In genomic region chr13:28339419-28339818, GRCh38 we compare ENCODE assay signal across 26 cellular contexts.
DNase-seq lines count a peak whose midpoint lies in the region; ATAC-seq, FAIRE-seq and TF ChIP-seq lines count a peak whose summit lies in the region.
"Had no signal": no experiment of that assay in that cellular context is flagged by ENCODE, and none has a peak within 500 bp of the region (broad histone marks: within the 10 kb centered on the region; RNA-seq: fewer than 3 reads in every experiment).

No MANE protein-coding gene starts in this region.

- H3K27me3 ChIP-seq in SK-N-SH (ENCODE audit: insufficient read depth) (no peaks in the 10 kb centered on the region), gastrocnemius medialis (no peaks in the 10 kb centered on the region), MG63 (no peaks in the 10 kb centered on the region)
- H3K27me3 ChIP-seq: cardiac muscle cell had no signal

- H3K4me3 ChIP-seq in SK-N-SH (ENCODE audit: low read depth in 2 of 2, low read length in 1 of 2): no peak overlapping the region
- no peak overlapping the region for H3K4me3 ChIP-seq in gastrocnemius medialis
- no peak overlapping the region for H3K4me3 ChIP-seq in MG63
- H3K4me3 ChIP-seq: cardiac muscle cell, esophagus muscularis mucosa, GM12878 had no signal

- no peaks in the 10 kb centered on the region for H3K79me2 ChIP-seq in SK-N-SH (ENCODE audit: insufficient read depth)

- DNase-seq in EL (peak; percentile 84), SK-N-SH (no peak), fibroblast of peridontal ligament (ENCODE audit: extremely low read depth) (peak; percentile 70), gastrocnemius medialis (no peak), DMS 273 treated with DMSO at 0.1 percent for 48 hours (lab: John Stamatoyannopoulos, UW) (no peak), frontal cortex (ENCODE audit: low spot score in 2 of 2) (no peak), MG63 (no peak)
- DNase-seq: activated CD4-positive, alpha-beta T cell treated with anti-CD3 and anti-CD28 coated beads, Interleukin-2, amount 50 U/mL, for 48 hours; activated naive CD4-positive, alpha-beta T cell treated with anti-CD3 and anti-CD28 coated beads, Interleukin-2, amount 50 U/mL, for 16 hours; Caco-2; cortex of kidney; DMS79 treated with DMSO at 0.1 percent for 48 hours; MM.1S; naive thymus-derived CD8-positive, alpha-beta T cell; NCI-H1417; NCI-H2081; NCI-H774; retina; trophoblast cell had no signal

- no peak for TF ChIP-seq POLR2A in gastrocnemius medialis (IDR thresholded peaks at IDR 0.05)

- no peak for TF ChIP-seq EP300 in SK-N-SH (IDR thresholded peaks at IDR 0.05; ENCODE audit: borderline replicate concordance in 1 of 2, low read depth in 1 of 2, low read length in 1 of 2)

- H3K4me1 ChIP-seq in SK-N-SH (ENCODE audit: control insufficient read depth in 1 of 2, insufficient read depth in 2 of 2, low read depth in 1 of 2, low read length in 1 of 2): peaks cover 3 to 28% of the 10 kb centered on the region in 2 experiments
- peaks cover 11 to 13% of the 10 kb centered on the region in 2 donors for H3K4me1 ChIP-seq in gastrocnemius medialis

- H3K4me2 ChIP-seq in SK-N-SH: no peak overlapping the region

- no peaks in the 10 kb centered on the region for H3K9me2 ChIP-seq in SK-N-SH

- POLR2A ChIA-PET in SK-N-SH (lab: Yijun Ruan, JAX): no interaction called here

- H2AFZ ChIP-seq in SK-N-SH (ENCODE audit: low read depth): no peak overlapping the region

- TF ChIP-seq CTCF in SK-N-SH (IDR thresholded peaks at IDR 0.05): no peak
- TF ChIP-seq CTCF in gastrocnemius medialis (IDR thresholded peaks at IDR 0.05 in 4 of 5, conservative IDR thresholded peaks at IDR 0.05 in 1 of 5): no peak

- 75% methylated on average over 2 of the region's 2 CpGs for WGBS in SK-N-SH (ENCODE audit: low lambda C conversion rate)

- ATAC-seq in gastrocnemius medialis (no peak), GM21526 (IDR thresholded peaks at IDR 0.05; ENCODE audit: low FRiP score, unreplicated experiment) (no peak)
- ATAC-seq: GM12878; naive thymus-derived CD8-positive, alpha-beta T cell had no signal

- no peak for FAIRE-seq in frontal cortex (lab: Jason Lieb, UNC)
- FAIRE-seq: GM12878, H54, keratinocyte had no signal

- intact Hi-C loops in gastrocnemius medialis (cut with DNase I; ENCODE audit: low total_unique reads): no loop called here

- in situ Hi-C loops in gastrocnemius medialis (cut with MboI; ENCODE audit: low sequenced_read_pairs in 4 of 4): loop anchor here in 1 of 4 donors (25.0 kb wide), 1 partner anchor 448 kb away; no protein-coding TSS in a partner anchor

- H3K9me3 ChIP-seq in SK-N-SH (no peaks in the 10 kb centered on the region), gastrocnemius medialis (no peaks in the 10 kb centered on the region), MG63 (peaks cover 9% of the 10 kb centered on the region)
- H3K9me3 ChIP-seq: Caco-2, esophagus muscularis mucosa had no signal

- H3K27ac ChIP-seq in SK-N-SH (ENCODE audit: low read depth in 2 of 2, low read length in 1 of 2) (peak overlapping the region in 1 of 2 experiments; percentile 74; a peak in 2 of 4 replicates), gastrocnemius medialis (peak overlapping the region in 3 of 4 donors; percentile 38 to 54 (median 50))
- H3K27ac ChIP-seq: C4-2B, cardiac muscle cell, esophagus muscularis mucosa had no signal

- no peak for TF ChIP-seq RAD21 in SK-N-SH (IDR thresholded peaks at IDR 0.05; ENCODE audit: low read length)

- H3K36me3 ChIP-seq in SK-N-SH (replicated peaks in 1 of 2; ENCODE audit: control insufficient read depth in 1 of 2, insufficient read depth in 2 of 2, low read length in 1 of 2) (no peaks in the 10 kb centered on the region), gastrocnemius medialis (no peaks in the 10 kb centered on the region), MG63 (no peaks in the 10 kb centered on the region)
- H3K36me3 ChIP-seq: cardiac muscle cell had no signal

- peaks cover 17% of the 10 kb centered on the region for H3F3A ChIP-seq in SK-N-SH (replicated peaks; ENCODE audit: insufficient read depth)

- no peaks in the 10 kb centered on the region for H4K20me1 ChIP-seq in SK-N-SH (ENCODE audit: insufficient read depth)

- H3K9ac ChIP-seq in SK-N-SH: no peak overlapping the region

- CTCF ChIA-PET in SK-N-SH (lab: Yijun Ruan, JAX): interaction anchor here (3.8 kb wide), 1 partner anchor 15 kb away, joined by 22 read pairs; no protein-coding TSS in a partner anchor

TF ChIP-seq in SK-N-SH, 30 proteins besides CTCF, POLR2A, EP300 and RAD21:
- TF ChIP-seq FOSL2 (IDR thresholded peaks at IDR 0.05; ENCODE audit: borderline replicate concordance, low read depth): no peak
- no peak for TF ChIP-seq SMC3 (IDR thresholded peaks at IDR 0.05; ENCODE audit: low read depth, low read length)
- TF ChIP-seq, protein P1, sequence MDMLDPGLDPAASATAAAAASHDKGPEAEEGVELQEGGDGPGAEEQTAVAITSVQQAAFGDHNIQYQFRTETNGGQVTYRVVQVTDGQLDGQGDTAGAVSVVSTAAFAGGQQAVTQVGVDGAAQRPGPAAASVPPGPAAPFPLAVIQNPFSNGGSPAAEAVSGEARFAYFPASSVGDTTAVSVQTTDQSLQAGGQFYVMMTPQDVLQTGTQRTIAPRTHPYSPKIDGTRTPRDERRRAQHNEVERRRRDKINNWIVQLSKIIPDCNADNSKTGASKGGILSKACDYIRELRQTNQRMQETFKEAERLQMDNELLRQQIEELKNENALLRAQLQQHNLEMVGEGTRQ (IDR thresholded peaks at IDR 0.05; ENCODE audit: borderline replicate concordance, low read depth, low read length): no peak
- no peak for TF ChIP-seq ZBTB33 (IDR thresholded peaks at IDR 0.05; ENCODE audit: borderline replicate concordance, low read depth)
- TF ChIP-seq YY1 (IDR thresholded peaks at IDR 0.05; ENCODE audit: low read depth): no peak
- TF ChIP-seq MEF2A (IDR thresholded peaks at IDR 0.05; ENCODE audit: borderline replicate concordance, low read depth): peak; percentile 40; the same call in 1 of the 2 replicates
- peak; percentile 36; the same call in 1 of the 2 replicates for TF ChIP-seq TCF12 (IDR thresholded peaks at IDR 0.05)
- TF ChIP-seq ELF1 (IDR thresholded peaks at IDR 0.05): no peak
- TF ChIP-seq NRF1 (IDR thresholded peaks at IDR 0.05; ENCODE audit: low read depth, low read length): no peak
- TF ChIP-seq MXI1 (IDR thresholded peaks at IDR 0.05; ENCODE audit: low read depth, low read length): no peak

Comparison
In these comparisons a context has a peak if more than half of its experiments do, and no peak if none do; other contexts are left out.
1. DNase-seq: peak in EL (single experiment) and fibroblast of peridontal ligament (single experiment); none in SK-N-SH (single experiment), gastrocnemius medialis (0 of 2), DMS 273 treated with DMSO at 0.1 percent for 48 hours (single experiment), frontal cortex (0 of 2) and MG63 (single experiment).